In genomic region chr13:27257648-27258253, GRCh38 we compare ENCODE assay signal across 15 cellular contexts.
DNase-seq lines count a peak whose midpoint lies in the region; TF ChIP-seq lines count a peak whose summit lies in the region.
"Had no signal": no experiment of that assay in that cellular context is flagged by ENCODE, and none has a peak within 500 bp of the region (broad histone marks: within the 10 kb centered on the region; RNA-seq: fewer than 3 reads in every experiment).

No MANE protein-coding gene starts in this region.

- peaks cover 0 to 30% (median 20%) of the 10 kb centered on the region in 4 donors for H3K4me1 ChIP-seq in tibial artery

- H3K27me3 Mint-ChIP-seq in activated T-cell treated with anti-CD3 and anti-CD28 coated beads, Interleukin-2, amount 50 U/mL, for 24 hours: no peaks in the 10 kb centered on the region
- H3K27me3 Mint-ChIP-seq in nephron progenitor cell (ENCODE audit: low read depth, poor library complexity): no peaks in the 10 kb centered on the region

- H3K4me3 Mint-ChIP-seq in activated T-cell treated with anti-CD3 and anti-CD28 coated beads, Interleukin-2, amount 50 U/mL, for 24 hours: peak overlapping the region; percentile 27
- no peak overlapping the region for H3K4me3 Mint-ChIP-seq in nephron progenitor cell

- TF ChIP-seq CTCF in HL-60 (IDR thresholded peaks at IDR 0.05; ENCODE audit: insufficient read depth, low read length): no peak
- no peak for TF ChIP-seq CTCF in nephron progenitor cell (IDR thresholded peaks at IDR 0.05)
- TF ChIP-seq CTCF in tibial artery (IDR thresholded peaks at IDR 0.05): no peak

- H3K9me3 ChIP-seq in tibial artery: no peaks in the 10 kb centered on the region

- no peaks in the 10 kb centered on the region for H3K9me3 Mint-ChIP-seq in activated T-cell treated with anti-CD3 and anti-CD28 coated beads, Interleukin-2, amount 50 U/mL, for 24 hours
- no peaks in the 10 kb centered on the region for H3K9me3 Mint-ChIP-seq in nephron progenitor cell

- intact Hi-C loops in tibial artery (cut with DNase I; ENCODE audit: low total_unique reads): no loop called here

- peak; percentile 44 for DNase-seq in activated T-cell treated with anti-CD3 and anti-CD28 coated beads, Interleukin-2, amount 50 U/mL, for 24 hours
- DNase-seq in activated T-cell treated with anti-CD3 and anti-CD28 coated beads for 4 hours (no peak), HL-60 (ENCODE audit: low read depth in 1 of 2, low spot score in 1 of 2) (no peak), nephron progenitor cell (no peak), GF-D8 (lab: John Stamatoyannopoulos, UW) (no peak), tibial artery (no peak), NCI-H446 (lab: John Stamatoyannopoulos, UW) (no peak)
- DNase-seq in activated T-cell treated with anti-CD3 and anti-CD28 coated beads, Interleukin-2, amount 50 U/mL, for 48 hours: peak; percentile 51 to 52
- DNase-seq: DMS153; dorsolateral prefrontal cortex; hypothalamus; left colon; NCI-H1092; posterior cingulate gyrus; stimulated activated CD4-positive, alpha-beta T cell treated with anti-CD3 and anti-CD28 coated beads, Interleukin-12 subunit alpha, Interleukin-12 subunit beta, amount 100 ng/mL, for 4 hours had no signal

- H3K27ac Mint-ChIP-seq in activated T-cell treated with anti-CD3 and anti-CD28 coated beads, Interleukin-2, amount 50 U/mL, for 24 hours: peak overlapping the region; percentile 84
- peak overlapping the region; percentile 61 for H3K27ac Mint-ChIP-seq in nephron progenitor cell

- peaks cover 97% of the 10 kb centered on the region for H3K36me3 Mint-ChIP-seq in activated T-cell treated with anti-CD3 and anti-CD28 coated beads, Interleukin-2, amount 50 U/mL, for 24 hours (ENCODE audit: low read depth)
- H3K36me3 Mint-ChIP-seq in nephron progenitor cell (ENCODE audit: low read depth): peaks cover 63% of the 10 kb centered on the region

- H3K27me3 ChIP-seq in HL-60 (ENCODE audit: insufficient read depth, poor library complexity, severe bottlenecking) (no peaks in the 10 kb centered on the region), tibial artery (no peaks in the 10 kb centered on the region)
- H3K27me3 ChIP-seq: dorsolateral prefrontal cortex had no signal

- H3K36me3 ChIP-seq in tibial artery: peaks cover 40 to 69% (median 46%) of the 10 kb centered on the region in 3 donors

- H3K4me3 ChIP-seq in HL-60 (replicated peaks; ENCODE audit: insufficient read depth, low read length) (no peak overlapping the region), tibial artery (no peak overlapping the region)
- H3K4me3 ChIP-seq: dorsolateral prefrontal cortex had no signal

- H3K27ac ChIP-seq in HL-60 (replicated peaks) (peak overlapping the region; percentile 24), tibial artery (no peak overlapping the region)
- H3K27ac ChIP-seq: dorsolateral prefrontal cortex had no signal

- H3K4me1 Mint-ChIP-seq in activated T-cell treated with anti-CD3 and anti-CD28 coated beads, Interleukin-2, amount 50 U/mL, for 24 hours (ENCODE audit: low read depth): peaks cover 80% of the 10 kb centered on the region
- H3K4me1 Mint-ChIP-seq in nephron progenitor cell: peaks cover 17% of the 10 kb centered on the region

Comparison
In these comparisons a context has a peak if more than half of its experiments do, and no peak if none do; other contexts are left out.
1. DNase-seq: peak in activated T-cell treated with anti-CD3 and anti-CD28 coated beads, Interleukin-2, amount 50 U/mL, for 24 hours (single experiment) and activated T-cell treated with anti-CD3 and anti-CD28 coated beads, Interleukin-2, amount 50 U/mL, for 48 hours (2 of 2); none in activated T-cell treated with anti-CD3 and anti-CD28 coated beads for 4 hours (single experiment), HL-60 (0 of 2), nephron progenitor cell (single experiment), GF-D8 (single experiment), tibial artery (0 of 2) and NCI-H446 (0 of 2).